Comparison of ENCODE assay signal across 7 cellular contexts in genomic region chr5:111478898-111479297, GRCh38.
"Had no signal": no experiment of that assay in that cellular context is flagged by ENCODE, and none has a peak within 500 bp of the region (broad histone marks: within the 10 kb centered on the region; RNA-seq: fewer than 3 reads in every experiment).

No MANE protein-coding gene starts in this region.

- H3K4me3 ChIP-seq: GM23248, HAP-1, K562 had no signal

- H3K36me3 ChIP-seq: HAP-1 had no signal

- H3K27ac ChIP-seq: GM23248 had no signal

- H3K4me1 ChIP-seq: HAP-1 had no signal

- DNase-seq: GOT3, H7, IMR-90 had no signal

- ATAC-seq: HCT116, K562 had no signal

- H3K9me3 ChIP-seq: HAP-1 had no signal
